In the genomic region with DNA sequence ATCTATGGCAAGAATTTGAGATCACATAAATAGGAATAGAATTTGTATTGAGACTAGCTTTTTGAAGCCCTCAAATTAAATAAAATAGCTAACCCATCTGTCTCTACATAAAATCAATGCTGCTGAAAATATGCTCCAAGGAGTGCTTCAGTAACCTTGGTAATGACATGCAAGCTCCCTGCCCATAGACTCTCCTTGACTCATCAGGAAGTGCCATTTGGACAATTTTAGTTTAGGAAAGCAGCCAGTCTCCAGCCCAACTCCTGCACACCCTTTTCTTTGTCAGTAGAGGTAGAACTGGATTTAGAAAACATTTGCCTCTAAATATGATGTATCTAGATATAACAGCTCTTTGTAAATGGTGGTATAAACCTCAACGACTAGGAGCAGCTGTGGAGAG, we compare ENCODE assay signal across 18 cellular contexts.
"Had no signal": no experiment of that assay in that cellular context is flagged by ENCODE, and none has a peak within 500 bp of the region (broad histone marks: within the 10 kb centered on the region; RNA-seq: fewer than 3 reads in every experiment).

No MANE protein-coding gene starts in this region.

- H3K27me3 ChIP-seq: ascending aorta, esophagus squamous epithelium, tibial artery had no signal

- DNase-seq: activated CD4-positive, alpha-beta T cell treated with anti-CD3 and anti-CD28 coated beads, Interleukin-2, amount 10 ng/mL, durations not matched to agents 7 days and 5 days; activated CD8-positive, alpha-beta memory T cell treated with anti-CD3 and anti-CD28 coated beads for 24 hours; activated CD8-positive, alpha-beta memory T cell treated with anti-CD3 and anti-CD28 coated beads, Interleukin-2, amount 50 U/mL, for 48 hours; activated effector memory CD4-positive, alpha-beta T cell treated with anti-CD3 and anti-CD28 coated beads, Interleukin-2, amount 50 U/mL, for 16 hours; activated naive CD4-positive, alpha-beta T cell treated with anti-CD3 and anti-CD28 coated beads, Interleukin-2, amount 50 U/mL, for 16 hours; activated T-cell treated with anti-CD3 and anti-CD28 coated beads, Interleukin-2, amount 50 U/mL, for 72 hours; effector CD8-positive, alpha-beta T cell; esophagus squamous epithelium; nephron progenitor cell; right cardiac atrium; stimulated activated CD4-positive, alpha-beta T cell treated with anti-CD3 and anti-CD28 coated beads, Interleukin-2, amount 100 ng/mL, for 24 hours; stimulated activated naive CD4-positive, alpha-beta T cell treated with Interleukin-2 at 50 U/mL for 16 hours; T1000; tibial artery had no signal

- H3K4me3 ChIP-seq: ascending aorta, esophagus squamous epithelium, prostate gland, tibial artery had no signal

- H3K27ac ChIP-seq: ascending aorta, prostate gland, tibial artery had no signal

- H3K4me1 ChIP-seq: ascending aorta, prostate gland, tibial artery had no signal

- ATAC-seq: activated CD4-positive, CD25-positive, alpha-beta regulatory T cell treated with anti-CD3 and anti-CD28 coated beads, Interleukin-2, amount 50 U/mL, for 24 hours; activated T-cell treated with anti-CD3 and anti-CD28 coated beads, Interleukin-2, amount 50 U/mL, for 72 hours; left lobe of liver; right cardiac atrium had no signal

- H3K4me3 Mint-ChIP-seq: activated CD4-positive, alpha-beta T cell treated with anti-CD3 and anti-CD28 coated beads, Interleukin-2, amount 10 ng/mL, durations not matched to agents 7 days and 5 days; activated T-cell treated with anti-CD3 and anti-CD28 coated beads, Interleukin-2, amount 50 U/mL, for 72 hours; nephron progenitor cell had no signal

- H3K9me3 ChIP-seq: prostate gland had no signal

- H3K27ac Mint-ChIP-seq: activated CD4-positive, alpha-beta T cell treated with anti-CD3 and anti-CD28 coated beads, Interleukin-2, amount 10 ng/mL, durations not matched to agents 7 days and 5 days; activated T-cell treated with anti-CD3 and anti-CD28 coated beads, Interleukin-2, amount 50 U/mL, for 72 hours; nephron progenitor cell had no signal

- H3K4me1 Mint-ChIP-seq: activated CD4-positive, alpha-beta T cell treated with anti-CD3 and anti-CD28 coated beads, Interleukin-2, amount 10 ng/mL, durations not matched to agents 7 days and 5 days had no signal

- H3K27me3 Mint-ChIP-seq: activated CD4-positive, alpha-beta T cell treated with anti-CD3 and anti-CD28 coated beads, Interleukin-2, amount 10 ng/mL, durations not matched to agents 7 days and 5 days had no signal

- H3K36me3 ChIP-seq: ascending aorta, esophagus squamous epithelium, prostate gland, tibial artery had no signal
